Comparison of ENCODE assay signal across 8 cellular contexts in genomic region chrX:107775000-107775733, GRCh38. TPM values are rescaled to one million over a fixed set of nuclear protein-coding genes. Genes with fewer than 3 reads are reported as not detected.
DNase-seq lines count a peak whose midpoint lies in the region; ATAC-seq and TF ChIP-seq lines count a peak whose summit lies in the region.

No MANE protein-coding gene starts in this region.

- CTCF ChIA-PET in activated CD4-positive, alpha-beta memory T cell treated with anti-CD3 and anti-CD28 coated beads for 36 hours (lab: Charles Lee), result interaction anchor here (0.6 to 8.1 kb wide), 13 partner anchors 21 to 237 kb away, joined by 3 to 194 read pairs (median 5); partner anchors contain the start of gene PRPS1

- ATAC-seq in HG02852 (IDR thresholded peaks at IDR 0.05; ENCODE audit: unreplicated experiment) (peak; percentile 13), heart left ventricle (peak in 3 of 4 donors; percentile 2 to 10 (median 6)), gastrocnemius medialis (peak; percentile 2)

- H3K9me3 ChIP-seq in heart left ventricle (no peaks in the 10 kb centered on the region), gastrocnemius medialis (no peaks in the 10 kb centered on the region)

- 9 to 47% (median 25%) methylated on average over 28 to 40 of the region's 40 CpGs for WGBS in heart left ventricle, 4 donors

- POLR2A ChIA-PET in activated CD4-positive, alpha-beta memory T cell treated with anti-CD3 and anti-CD28 coated beads for 36 hours (lab: Charles Lee), result interaction anchor here (1.2 to 1.9 kb wide), 2 partner anchors 102 to 147 kb away, joined by 6 to 9 read pairs; partner anchors contain the start of gene PRPS1

- peak overlapping the region; percentile 24 to 91 (median 80) for H3K27ac ChIP-seq in heart left ventricle
- H3K27ac ChIP-seq in gastrocnemius medialis, result peak overlapping the region; percentile 91 to 96 (median 93)

- no peaks in the 10 kb centered on the region for H3K27me3 Mint-ChIP-seq in activated CD4-positive, alpha-beta memory T cell treated with anti-CD3 and anti-CD28 coated beads for 36 hours

- no peaks in the 10 kb centered on the region for H3K36me3 Mint-ChIP-seq in activated CD4-positive, alpha-beta memory T cell treated with anti-CD3 and anti-CD28 coated beads for 36 hours

- H3K27me3 ChIP-seq in heart left ventricle (peaks cover 0 to 36% (median 0%) of the 10 kb centered on the region in 9 donors), gastrocnemius medialis (no peaks in the 10 kb centered on the region)

- no peaks in the 10 kb centered on the region for H3K9me3 Mint-ChIP-seq in activated CD4-positive, alpha-beta memory T cell treated with anti-CD3 and anti-CD28 coated beads for 36 hours

- in situ Hi-C loops in gastrocnemius medialis (cut with MboI; ENCODE audit: low sequenced_read_pairs in 4 of 4), result loop anchor here (5.0 to 25.0 kb wide), 6 partner anchors 43 to 763 kb away; partner anchors contain the start of gene MORC4 (in 1 of the 4)

- no peak for TF ChIP-seq POLR2A in heart left ventricle (IDR thresholded peaks at IDR 0.05)
- TF ChIP-seq POLR2A in gastrocnemius medialis (IDR thresholded peaks at IDR 0.05), result no peak

- H3K4me1 ChIP-seq in heart left ventricle, result peaks cover 0 to 24% (median 0%) of the 10 kb centered on the region in 12 donors
- H3K4me1 ChIP-seq in gastrocnemius medialis, result peaks cover 16% of the 10 kb centered on the region in 2 donors

- H3K36me3 ChIP-seq in heart left ventricle, result peaks cover 0 to 5% (median 0%) of the 10 kb centered on the region in 9 donors
- H3K36me3 ChIP-seq in gastrocnemius medialis, result peaks cover 0 to 5% of the 10 kb centered on the region in 2 donors

- no peak for DNase-seq in activated CD4-positive, alpha-beta memory T cell treated with anti-CD3 and anti-CD28 coated beads for 36 hours
- DNase-seq in heart left ventricle, result peak in 2 of 5 donors; percentile 11 to 30
- DNase-seq in gastrocnemius medialis, result no peak
- DNase-seq in effector CD4-positive, alpha-beta T cell, result no peak
- no peak for DNase-seq in stimulated activated CD4-positive, alpha-beta T cell treated with anti-CD3 and anti-CD28 coated beads, Interleukin-1b, Interleukin-23, amount 100 ng/mL, for 48 hours
- no peak for DNase-seq in iPS-NIHi11 (ENCODE audit: low spot score)

- H3K4me3 ChIP-seq in GM12875 (ENCODE audit: low read depth, low read length) (peak overlapping the region; percentile 35), heart left ventricle (peak overlapping the region; percentile 28 to 75 (median 63)), gastrocnemius medialis (peak overlapping the region; percentile 64 to 74 (median 68))

- intact Hi-C loops in activated CD4-positive, alpha-beta memory T cell treated with anti-CD3 and anti-CD28 coated beads for 36 hours (cut with micrococcal nuclease), result loop anchor here (5.0 kb wide), 1 partner anchor 52 kb away; the partner anchor contains the start of gene MID2
- intact Hi-C loops in heart left ventricle (cut with DNase I), result loop anchor here (2.0 to 10.0 kb wide), 14 partner anchors 38 to 240 kb away; no protein-coding TSS in a partner anchor
- intact Hi-C loops in gastrocnemius medialis (cut with DNase I; ENCODE audit: low total_unique reads), result loop anchor here (1.0 to 5.0 kb wide), 5 partner anchors 46 to 238 kb away; partner anchors contain the start of gene MID2

- H3K4me3 Mint-ChIP-seq in activated CD4-positive, alpha-beta memory T cell treated with anti-CD3 and anti-CD28 coated beads for 36 hours, result peak overlapping the region; percentile 86

- TF ChIP-seq CTCF in GM12875 (IDR thresholded peaks at IDR 0.05; ENCODE audit: borderline replicate concordance, insufficient read depth, low read depth, low read length) (no peak), heart left ventricle (IDR thresholded peaks at IDR 0.05) (peak in 1 of 12 donors; percentile 24), gastrocnemius medialis (IDR thresholded peaks at IDR 0.05 in 4 of 5, conservative IDR thresholded peaks at IDR 0.05 in 1 of 5) (no peak)

- no peak overlapping the region for H3K27ac Mint-ChIP-seq in activated CD4-positive, alpha-beta memory T cell treated with anti-CD3 and anti-CD28 coated beads for 36 hours

- peaks cover 7% of the 10 kb centered on the region for H3K4me1 Mint-ChIP-seq in activated CD4-positive, alpha-beta memory T cell treated with anti-CD3 and anti-CD28 coated beads for 36 hours (ENCODE audit: low read depth)

RNA-seq across cellular contexts. Expression of gene TSC22D3, which starts 0.4 kb away (rescaled TPM):
- total RNA-seq in activated CD4-positive, alpha-beta memory T cell treated with anti-CD3 and anti-CD28 coated beads for 36 hours, result 10 to 100 TPM; 26.0 to 28.2 TPM
- total RNA-seq in heart left ventricle (100 to 1,000 TPM in 2 of 9 donors, 10 to 100 TPM in 7; 28.0 to 145 (median 30.5) TPM), gastrocnemius medialis (1,000 to 10,000 TPM in 2 of 4 donors, 100 to 1,000 TPM in 2; 689 to 1,948 (median 1,054) TPM)
- polyA plus RNA-seq in heart left ventricle, result 100 to 1,000 TPM in 1 of 2 donors, 10 to 100 TPM in 1; 41.5 to 113 TPM

RNA-seq across cellular contexts. Expression of gene NCBP2L, which starts 2.4 kb away (rescaled TPM):
- not detected for total RNA-seq in activated CD4-positive, alpha-beta memory T cell treated with anti-CD3 and anti-CD28 coated beads for 36 hours
- not detected for total RNA-seq in heart left ventricle
- polyA plus RNA-seq in heart left ventricle, result not detected
- total RNA-seq in gastrocnemius medialis, result under 1 TPM in 1 of 4 donors, not detected in 3; 0.11 TPM

RNA-seq across cellular contexts. Expression of gene MID2, which starts 50.5 kb away (rescaled TPM):
- total RNA-seq in activated CD4-positive, alpha-beta memory T cell treated with anti-CD3 and anti-CD28 coated beads for 36 hours, result 1 to 10 TPM; 9.0 to 9.7 TPM
- 10 to 100 TPM in 1 of 9 donors, 1 to 10 TPM in 8; 2.9 to 16.2 (median 6.2) TPM for total RNA-seq in heart left ventricle
- 1 to 10 TPM in 1 of 2 donors, under 1 TPM in 1; 0.53 to 2.1 TPM for polyA plus RNA-seq in heart left ventricle
- total RNA-seq in gastrocnemius medialis, result 10 to 100 TPM; 20.5 to 25.4 (median 23.9) TPM

Comparison
In these comparisons a context has a peak if more than half of its experiments do, and no peak if none do; other contexts are left out.
1. RNA of gene TSC22D3, which starts 0.4 kb away (total RNA-seq): 689 to 1,948 TPM in gastrocnemius medialis; 28.0 to 145 TPM in heart left ventricle and 26.0 to 28.2 TPM in activated CD4-positive, alpha-beta memory T cell treated with anti-CD3 and anti-CD28 coated beads for 36 hours; every median in the first group is over 4 times any median in the second.
2. Peak in every context shown above with its lines, with median percentiles within 50 percentile points of each other: H3K4me3 ChIP-seq and ATAC-seq.